8 cellular contexts compared by ENCODE assay signal in the genomic region with DNA sequence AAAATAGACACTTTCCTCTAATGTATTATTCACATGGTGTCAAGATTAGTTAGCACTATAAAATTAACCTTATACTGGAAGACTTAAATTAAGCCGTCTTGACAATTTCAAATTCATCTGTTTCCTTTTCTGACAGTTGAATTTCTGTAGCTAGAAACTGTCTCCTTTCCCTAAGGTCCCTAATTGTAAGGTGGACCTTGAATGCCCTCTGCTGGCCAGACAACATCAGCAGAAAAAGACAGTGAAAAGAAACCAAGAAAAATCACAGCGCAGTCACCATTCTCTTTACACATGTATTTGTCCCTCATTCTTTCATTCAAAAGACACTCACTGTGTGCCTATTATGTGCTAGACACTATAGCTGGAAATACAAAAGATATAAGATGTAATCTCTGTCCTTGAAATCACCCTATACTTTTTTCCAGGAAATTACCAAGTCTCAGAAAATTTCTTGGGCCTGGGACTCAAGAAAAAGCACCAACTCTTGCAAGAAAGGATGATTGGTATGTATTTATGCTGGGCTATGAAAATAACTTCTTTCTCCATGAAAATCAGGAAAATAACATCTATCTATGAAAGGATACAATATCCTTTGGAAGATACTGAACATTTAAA. TPM values are rescaled to one million over a fixed set of nuclear protein-coding genes. Genes with fewer than 3 reads are reported as not detected.
DNase-seq lines count a peak whose midpoint lies in the region; ATAC-seq, FAIRE-seq and TF ChIP-seq lines count a peak whose summit lies in the region.

No MANE protein-coding gene starts in this region.

- H3K4me1 ChIP-seq in pancreas, result no peaks in the 10 kb centered on the region

- intact Hi-C loops in activated CD4-positive, alpha-beta memory T cell treated with anti-CD3 and anti-CD28 coated beads for 36 hours (cut with micrococcal nuclease), result loop anchor here (2.0 to 5.0 kb wide), 2 partner anchors 52 to 871 kb away; no protein-coding TSS in a partner anchor
- intact Hi-C loops in pancreas (cut with DNase I), result no loop called here

- H3K9me3 Mint-ChIP-seq in activated CD4-positive, alpha-beta memory T cell treated with anti-CD3 and anti-CD28 coated beads for 36 hours, result peaks cover 4% of the 10 kb centered on the region
- no peaks in the 10 kb centered on the region for H3K9me3 Mint-ChIP-seq in T-helper 2 cell treated with Interferon-gamma antibody and Interleukin-4, amounts not matched to agents 5 μg/mL and 100 μg/mL, for 36 hours

- 34 to 35% methylated on average over 2 of the region's 2 CpGs for WGBS in pancreas, 2 donors

- no peak overlapping the region for H3K27ac Mint-ChIP-seq in activated CD4-positive, alpha-beta memory T cell treated with anti-CD3 and anti-CD28 coated beads for 36 hours
- H3K27ac Mint-ChIP-seq in T-helper 2 cell treated with Interferon-gamma antibody and Interleukin-4, amounts not matched to agents 5 μg/mL and 100 μg/mL, for 36 hours, result no peak overlapping the region

- H3K27me3 Mint-ChIP-seq in activated CD4-positive, alpha-beta memory T cell treated with anti-CD3 and anti-CD28 coated beads for 36 hours, result no peaks in the 10 kb centered on the region
- no peaks in the 10 kb centered on the region for H3K27me3 Mint-ChIP-seq in T-helper 2 cell treated with Interferon-gamma antibody and Interleukin-4, amounts not matched to agents 5 μg/mL and 100 μg/mL, for 36 hours (ENCODE audit: low read depth)

- CTCF ChIA-PET in activated CD4-positive, alpha-beta memory T cell treated with anti-CD3 and anti-CD28 coated beads for 36 hours (lab: Charles Lee), result interaction anchor here (0.6 to 1.2 kb wide), 6 partner anchors 20 to 869 kb away, joined by 3 to 5 read pairs (median 4); no protein-coding TSS in a partner anchor

- FAIRE-seq in pancreas (lab: Jason Lieb, UNC), result peak; percentile 89

- no peaks in the 10 kb centered on the region for H3K36me3 ChIP-seq in pancreas

- H3K4me3 Mint-ChIP-seq in activated CD4-positive, alpha-beta memory T cell treated with anti-CD3 and anti-CD28 coated beads for 36 hours, result no peak overlapping the region
- no peak overlapping the region for H3K4me3 Mint-ChIP-seq in T-helper 2 cell treated with Interferon-gamma antibody and Interleukin-4, amounts not matched to agents 5 μg/mL and 100 μg/mL, for 36 hours

- DNase-seq in EH (ENCODE audit: low read depth) (peak; percentile 49), NCI-H2029 (lab: John Stamatoyannopoulos, UW) (peak; percentile 48), fibroblast of the aortic adventitia (ENCODE audit: low read depth) (peak; percentile 64), pancreas (peak in 2 of 6 donors; percentile 36 to 39)
- peak; percentile 55 for DNase-seq in activated CD4-positive, alpha-beta memory T cell treated with anti-CD3 and anti-CD28 coated beads for 36 hours
- DNase-seq in T-helper 2 cell treated with Interferon-gamma antibody and Interleukin-4, amounts not matched to agents 5 μg/mL and 100 μg/mL, for 36 hours (ENCODE audit: low spot score), result no peak

- no peaks in the 10 kb centered on the region for H3K36me3 Mint-ChIP-seq in activated CD4-positive, alpha-beta memory T cell treated with anti-CD3 and anti-CD28 coated beads for 36 hours
- H3K36me3 Mint-ChIP-seq in T-helper 2 cell treated with Interferon-gamma antibody and Interleukin-4, amounts not matched to agents 5 μg/mL and 100 μg/mL, for 36 hours (ENCODE audit: low read depth), result no peaks in the 10 kb centered on the region

- POLR2A ChIA-PET in activated CD4-positive, alpha-beta memory T cell treated with anti-CD3 and anti-CD28 coated beads for 36 hours (lab: Charles Lee), result no interaction called here

- TF ChIP-seq CTCF in 22Rv1 (IDR thresholded peaks at IDR 0.05) (peak; percentile 88), fibroblast of the aortic adventitia (IDR thresholded peaks at IDR 0.05; ENCODE audit: insufficient read depth, low read length) (peak; percentile 83), pancreas (IDR thresholded peaks at IDR 0.05) (peak; percentile 9 to 51 (median 46))

- H3K4me3 ChIP-seq in fibroblast of the aortic adventitia (ENCODE audit: low read depth, low read length), result no peak overlapping the region
- no peak overlapping the region for H3K4me3 ChIP-seq in pancreas

- ATAC-seq in HG02588 (IDR thresholded peaks at IDR 0.05; ENCODE audit: unreplicated experiment), result peak; percentile 51
- ATAC-seq in pancreas, result peak in 3 of 4 donors; percentile 75 to 83 (median 78)

- H3K9me3 ChIP-seq in pancreas, result no peaks in the 10 kb centered on the region

- peaks cover 4% of the 10 kb centered on the region for H3K4me1 Mint-ChIP-seq in activated CD4-positive, alpha-beta memory T cell treated with anti-CD3 and anti-CD28 coated beads for 36 hours (ENCODE audit: low read depth)
- peaks cover 4% of the 10 kb centered on the region for H3K4me1 Mint-ChIP-seq in T-helper 2 cell treated with Interferon-gamma antibody and Interleukin-4, amounts not matched to agents 5 μg/mL and 100 μg/mL, for 36 hours (ENCODE audit: low read depth)

- no peaks in the 10 kb centered on the region for H3K27me3 ChIP-seq in pancreas

- H3K27ac ChIP-seq in 22Rv1 (no peak overlapping the region), pancreas (no peak overlapping the region)

RNA-seq across cellular contexts. Expression of a gene that starts 32.7 kb away (rescaled TPM):
- total RNA-seq in activated CD4-positive, alpha-beta memory T cell treated with anti-CD3 and anti-CD28 coated beads for 36 hours, result not detected
- not detected in 2 replicates for total RNA-seq in fibroblast of the aortic adventitia (ENCODE audit: low replicate concordance)
- not detected for total RNA-seq in pancreas
- under 1 TPM in 1 of 2 donors, not detected in 1; 0.05 TPM for polyA plus RNA-seq in pancreas

RNA-seq across cellular contexts. Expression of a gene that starts 41.0 kb away (rescaled TPM):
- not detected for total RNA-seq in activated CD4-positive, alpha-beta memory T cell treated with anti-CD3 and anti-CD28 coated beads for 36 hours
- total RNA-seq in fibroblast of the aortic adventitia (ENCODE audit: low replicate concordance), result not detected in 2 replicates
- under 1 TPM in 1 of 6 donors, not detected in 5; 0.53 TPM for total RNA-seq in pancreas
- not detected for polyA plus RNA-seq in pancreas
